8 cellular contexts compared by ENCODE assay signal in genomic region chr22:45208993-45209838, GRCh38. TPM values are rescaled to one million over a fixed set of nuclear protein-coding genes. Genes with fewer than 3 reads are reported as not detected.
DNase-seq lines count a peak whose midpoint lies in the region; ATAC-seq and TF ChIP-seq lines count a peak whose summit lies in the region.

No MANE protein-coding gene starts in this region.

- no peaks in the 10 kb centered on the region for H3K9me3 Mint-ChIP-seq in GM23338
- no peaks in the 10 kb centered on the region for H3K9me3 Mint-ChIP-seq in natural killer cell treated with Interleukin-12 subunit alpha and Interleukin-12 subunit beta and Interleukin-15 and Interleukin-18, amount 100 ng/mL, for 72 hours

- H3K4me3 ChIP-seq in ACC112 (ENCODE audit: low read depth, low read length) (no peak overlapping the region), GM23338 (no peak overlapping the region)

- H3K27me3 Mint-ChIP-seq in GM23338 (ENCODE audit: insufficient read depth, low read depth, poor library complexity): peaks cover 18% of the 10 kb centered on the region
- no peaks in the 10 kb centered on the region for H3K27me3 Mint-ChIP-seq in natural killer cell treated with Interleukin-12 subunit alpha and Interleukin-12 subunit beta and Interleukin-15 and Interleukin-18, amount 100 ng/mL, for 72 hours

- DNase-seq in GM23338 (ENCODE audit: low spot score): peak; percentile 75
- DNase-seq in T-helper 9 cell: peak; percentile 28
- peak; percentile 82 for DNase-seq in ecto neural progenitor cell (ENCODE audit: low spot score)
- DNase-seq in natural killer cell treated with Interleukin-12 subunit alpha and Interleukin-12 subunit beta and Interleukin-15 and Interleukin-18, amount 100 ng/mL, for 72 hours (ENCODE audit: low spot score): peak; percentile 50
- no peak for DNase-seq in NCI-H2196 (lab: John Stamatoyannopoulos, UW; ENCODE audit: unreplicated experiment)

- no peaks in the 10 kb centered on the region; the same call in 1 of the 2 replicates for H3F3A ChIP-seq in GM23338 (replicated peaks; ENCODE audit: low read depth)

- ATAC-seq in GM23338: peak; percentile 57
- peak in 1 of 2 donors; percentile 28 for ATAC-seq in natural killer cell treated with Interleukin-12 subunit alpha and Interleukin-12 subunit beta and Interleukin-15 and Interleukin-18, amount 100 ng/mL, for 72 hours
- no peak for ATAC-seq in GM19467 (IDR thresholded peaks at IDR 0.05; ENCODE audit: unreplicated experiment)
- ATAC-seq in GM19328 (IDR thresholded peaks at IDR 0.05; ENCODE audit: unreplicated experiment): no peak

- H3K4me3 Mint-ChIP-seq in GM23338: no peak overlapping the region
- H3K4me3 Mint-ChIP-seq in natural killer cell treated with Interleukin-12 subunit alpha and Interleukin-12 subunit beta and Interleukin-15 and Interleukin-18, amount 100 ng/mL, for 72 hours: no peak overlapping the region

- H3K79me2 ChIP-seq in ACC112 (ENCODE audit: control insufficient read depth, insufficient read depth, low read length, unreplicated experiment) (peaks cover 13% of the 10 kb centered on the region), GM23338 (replicated peaks; ENCODE audit: insufficient read depth) (peaks cover 9% of the 10 kb centered on the region)

- H3K9me2 ChIP-seq in GM23338 (ENCODE audit: insufficient read depth): no peaks in the 10 kb centered on the region

- peak overlapping the region; percentile 37; the same call in 1 of the 2 replicates for H3K27ac ChIP-seq in ACC112 (ENCODE audit: low read depth, low read length)
- no peak overlapping the region for H3K27ac ChIP-seq in GM23338 (ENCODE audit: low read depth)

- H3K4me1 ChIP-seq in ACC112 (ENCODE audit: control insufficient read depth, insufficient read depth, low read length, unreplicated experiment) (peaks cover 32% of the 10 kb centered on the region), GM23338 (ENCODE audit: insufficient read depth) (peaks cover 10% of the 10 kb centered on the region)

- peaks cover 30% of the 10 kb centered on the region for H3K4me1 Mint-ChIP-seq in GM23338
- peaks cover 0 to 10% of the 10 kb centered on the region in 2 donors for H3K4me1 Mint-ChIP-seq in natural killer cell treated with Interleukin-12 subunit alpha and Interleukin-12 subunit beta and Interleukin-15 and Interleukin-18, amount 100 ng/mL, for 72 hours (ENCODE audit: low read depth in 2 of 2)

- no peaks in the 10 kb centered on the region; the same call in 1 of the 2 replicates for H4K20me1 ChIP-seq in GM23338 (replicated peaks; ENCODE audit: insufficient read depth)

- H3K27me3 ChIP-seq in ACC112 (ENCODE audit: insufficient read depth, low read length) (no peaks in the 10 kb centered on the region), GM23338 (ENCODE audit: insufficient read depth) (no peaks in the 10 kb centered on the region)

- H2AFZ ChIP-seq in ACC112 (ENCODE audit: low read length, unreplicated experiment) (no peak overlapping the region), GM23338 (no peak overlapping the region)

- peaks cover 10% of the 10 kb centered on the region; the same call in 2 of the 3 replicates for H3K36me3 Mint-ChIP-seq in GM23338 (ENCODE audit: low read depth)
- H3K36me3 Mint-ChIP-seq in natural killer cell treated with Interleukin-12 subunit alpha and Interleukin-12 subunit beta and Interleukin-15 and Interleukin-18, amount 100 ng/mL, for 72 hours: no peaks in the 10 kb centered on the region

- peak; percentile 81 to 87 for TF ChIP-seq CTCF in GM23338 (conservative IDR thresholded peaks at IDR 0.05; ENCODE audit: low read depth in 2 of 2)

- H3K4me2 ChIP-seq in GM23338: no peak overlapping the region

- H3K36me3 ChIP-seq in ACC112 (ENCODE audit: insufficient read depth, low read length) (no peaks in the 10 kb centered on the region), GM23338 (ENCODE audit: insufficient read depth) (no peaks in the 10 kb centered on the region)

- 0 out of 2 replicates have a peak overlapping the region, but pooled peaks have one; percentile 56 for H3K27ac Mint-ChIP-seq in GM23338
- peak overlapping the region in 1 of 2 donors; percentile 48 for H3K27ac Mint-ChIP-seq in natural killer cell treated with Interleukin-12 subunit alpha and Interleukin-12 subunit beta and Interleukin-15 and Interleukin-18, amount 100 ng/mL, for 72 hours

TF ChIP-seq in GM23338, 12 proteins besides CTCF, POLR2A, EP300 and RAD21 (continues in another document):
- TF ChIP-seq JUNB (IDR thresholded peaks at IDR 0.05; ENCODE audit: unreplicated experiment): no peak
- no peak for TF ChIP-seq NANOG (IDR thresholded peaks at IDR 0.05; ENCODE audit: borderline replicate concordance)
- TF ChIP-seq ETS1 (IDR thresholded peaks at IDR 0.05): no peak
- TF ChIP-seq POLR2AphosphoS5 (IDR thresholded peaks at IDR 0.05; ENCODE audit: low read depth): no peak
- TF ChIP-seq CREB1 (CRISPR knock-in tag; IDR thresholded peaks at IDR 0.05; ENCODE audit: low read depth): no peak
- no peak for TF ChIP-seq ZNF114 (CRISPR knock-in tag; IDR thresholded peaks at IDR 0.05)
- no peak for TF ChIP-seq ZNF462 (CRISPR knock-in tag; IDR thresholded peaks at IDR 0.05)

RNA-seq across cellular contexts. Expression of gene KIAA0930, which starts 31.5 kb away (rescaled TPM):
- 78.6 and 81.8 TPM in 2 replicates for total RNA-seq in GM23338 (2014; rRNA removed; shearing (Covaris generic))
- 15.0 and 19.1 TPM in 2 replicates for polyA plus RNA-seq in GM23338 (2016; fragmentation: Nextera tagmentation; extraction: Ambion mirVana)
- 10 to 100 TPM; 54.1 to 55.2 TPM for total RNA-seq in natural killer cell treated with Interleukin-12 subunit alpha and Interleukin-12 subunit beta and Interleukin-15 and Interleukin-18, amount 100 ng/mL, for 72 hours

RNA-seq across cellular contexts. Expression of gene NUP50, which starts 45.5 kb away (rescaled TPM):
- total RNA-seq in GM23338 (2014; rRNA removed; shearing (Covaris generic)): 96.6 and 97.4 TPM in 2 replicates
- 43.7 and 45.9 TPM in 2 replicates for polyA plus RNA-seq in GM23338 (2016; fragmentation: Nextera tagmentation; extraction: Ambion mirVana)
- total RNA-seq in natural killer cell treated with Interleukin-12 subunit alpha and Interleukin-12 subunit beta and Interleukin-15 and Interleukin-18, amount 100 ng/mL, for 72 hours: 100 to 1,000 TPM; 124 to 185 TPM
